30 cellular contexts compared by ENCODE assay signal in genomic region chr2:33730801-33731200, GRCh38.
"Had no signal": no experiment of that assay in that cellular context is flagged by ENCODE, and none has a peak within 500 bp of the region (broad histone marks: within the 10 kb centered on the region; RNA-seq: fewer than 3 reads in every experiment).

No MANE protein-coding gene starts in this region.

- H3K9me3 ChIP-seq: ascending aorta had no signal

- H3K27ac ChIP-seq: ascending aorta, cardiac muscle cell, WERI-Rb-1 had no signal

- H3K36me3 ChIP-seq: ascending aorta, cardiac muscle cell, WERI-Rb-1 had no signal

- DNase-seq: activated CD4-positive, alpha-beta memory T cell treated with anti-CD3 and anti-CD28 coated beads, Interleukin-2, amount 10 ng/mL, durations not matched to agents 7 days and 5 days; activated CD4-positive, alpha-beta T cell treated with anti-CD3 and anti-CD28 coated beads for 1 hour; activated CD4-positive, alpha-beta T cell treated with anti-CD3 and anti-CD28 coated beads for 36 hours; activated CD4-positive, alpha-beta T cell treated with anti-CD3 and anti-CD28 coated beads for 48 hours; activated CD4-positive, alpha-beta T cell treated with anti-CD3 and anti-CD28 coated beads, Interleukin-2, amount 10 ng/mL, durations not matched to agents 7 days and 5 days; activated CD4-positive, alpha-beta T cell treated with anti-CD3 and anti-CD28 coated beads, Interleukin-2, amount 50 U/mL, for 48 hours; activated CD4-positive, CD25-positive, alpha-beta regulatory T cell; activated CD8-positive, alpha-beta memory T cell treated with anti-CD3 and anti-CD28 coated beads for 24 hours; activated CD8-positive, alpha-beta memory T cell treated with anti-CD3 and anti-CD28 coated beads, Interleukin-2, amount 10 ng/mL, durations not matched to agents 7 days and 5 days; activated CD8-positive, alpha-beta memory T cell treated with anti-CD3 and anti-CD28 coated beads, Interleukin-2, amount 50 U/mL, for 48 hours; activated CD8-positive, alpha-beta T cell treated with anti-CD3 and anti-CD28 coated beads, Interleukin-2, amount 10 ng/mL, durations not matched to agents 7 days and 5 days; activated effector memory CD4-positive, alpha-beta T cell treated with Interleukin-2 at 50 U/mL for 16 hours; activated gamma-delta T cell; activated naive CD4-positive, alpha-beta T cell treated with anti-CD3 and anti-CD28 coated beads, Interleukin-2, amount 10 ng/mL, durations not matched to agents 7 days and 5 days; activated naive CD4-positive, alpha-beta T cell treated with Interleukin-2 at 50 U/mL for 16 hours; activated naive CD8-positive, alpha-beta T cell treated with anti-CD3 and anti-CD28 coated beads, Interleukin-2, amount 10 ng/mL, durations not matched to agents 7 days and 5 days; activated naive CD8-positive, alpha-beta T cell treated with anti-CD3 and anti-CD28 coated beads, Interleukin-2, amount 50 U/mL, for 24 hours; activated T-cell treated with anti-CD3 and anti-CD28 coated beads, Interleukin-2, amount 50 U/mL, for 24 hours; activated T-cell treated with anti-CD3 and anti-CD28 coated beads, Interleukin-2, amount 50 U/mL, for 48 hours; amygdala; anterior cingulate cortex; caudate nucleus; cerebellar nuclear complex; T-helper 2 cell; T-helper 9 cell; WERI-Rb-1 had no signal

- H3K4me1 ChIP-seq: ascending aorta had no signal

- H3K4me3 ChIP-seq: ascending aorta, cardiac muscle cell had no signal

- H3K27me3 ChIP-seq: ascending aorta, cardiac muscle cell had no signal

- ATAC-seq: activated CD4-positive, alpha-beta T cell treated with anti-CD3 and anti-CD28 coated beads for 36 hours; activated CD4-positive, CD25-positive, alpha-beta regulatory T cell treated with anti-CD3 and anti-CD28 coated beads, Interleukin-2, amount 50 U/mL, for 24 hours; activated CD8-positive, alpha-beta memory T cell treated with anti-CD3 and anti-CD28 coated beads, Interleukin-2, amount 10 ng/mL, durations not matched to agents 7 days and 5 days; activated CD8-positive, alpha-beta T cell treated with anti-CD3 and anti-CD28 coated beads, Interleukin-2, amount 10 ng/mL, durations not matched to agents 7 days and 5 days; activated naive CD8-positive, alpha-beta T cell treated with anti-CD3 and anti-CD28 coated beads, Interleukin-2, amount 50 U/mL, for 24 hours; WTC11 had no signal
